ENCODE assay signal across 15 cellular contexts in the genomic region with DNA sequence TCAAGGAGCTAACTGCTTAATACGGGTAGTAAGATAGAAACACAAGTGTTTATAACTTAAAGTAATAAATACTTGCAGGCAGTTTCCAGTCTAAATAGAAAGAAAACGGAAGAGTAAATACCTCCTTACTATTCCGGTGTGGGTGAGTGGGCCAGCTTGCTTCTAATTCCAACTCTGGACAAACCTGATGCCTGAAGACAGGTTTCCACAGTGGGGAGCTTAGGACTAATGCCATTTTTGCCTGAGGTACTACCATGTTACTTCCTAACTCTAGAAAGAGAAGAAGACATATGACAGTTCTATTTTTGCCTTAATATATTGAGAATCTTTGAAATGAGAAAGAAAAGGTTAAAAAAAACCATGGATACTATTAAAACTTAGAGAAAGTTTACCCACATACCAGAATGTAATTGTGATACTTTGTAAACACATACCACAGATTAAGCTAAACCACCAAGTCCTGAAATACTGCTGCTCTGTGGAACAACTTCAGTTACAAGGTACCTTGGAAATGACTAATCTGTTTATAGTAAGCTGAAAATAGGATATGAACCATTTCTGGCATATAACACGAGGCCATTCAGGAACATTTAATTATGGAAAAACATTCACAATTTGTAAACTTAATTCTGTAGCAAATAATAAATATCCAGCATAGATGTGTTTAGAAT.
DNase-seq lines count a peak whose midpoint lies in the region; ATAC-seq and TF ChIP-seq lines count a peak whose summit lies in the region.
"Had no signal": no experiment of that assay in that cellular context is flagged by ENCODE, and none has a peak within 500 bp of the region (broad histone marks: within the 10 kb centered on the region; RNA-seq: fewer than 3 reads in every experiment).

No MANE protein-coding gene starts in this region.

- H3K4me3 Mint-ChIP-seq in activated CD8-positive, alpha-beta T cell treated with anti-CD3 and anti-CD28 coated beads, Interleukin-2, amount 10 ng/mL, durations not matched to agents 7 days and 5 days, result no peak overlapping the region
- no peak overlapping the region for H3K4me3 Mint-ChIP-seq in Caco-2 (ENCODE audit: unreplicated experiment)
- H3K4me3 Mint-ChIP-seq: activated CD4-positive, alpha-beta T cell treated with anti-CD3 and anti-CD28 coated beads, Interleukin-2, amount 10 ng/mL, durations not matched to agents 24 days and 14 days had no signal

- ATAC-seq in GM21390 (IDR thresholded peaks at IDR 0.05; ENCODE audit: unreplicated experiment), result no peak
- ATAC-seq in GM21825 (IDR thresholded peaks at IDR 0.05; ENCODE audit: unreplicated experiment), result no peak
- ATAC-seq in activated CD8-positive, alpha-beta T cell treated with anti-CD3 and anti-CD28 coated beads, Interleukin-2, amount 10 ng/mL, durations not matched to agents 7 days and 5 days, result no peak

- dilution Hi-C loops in mammary epithelial cell (cut with HindIII; ENCODE audit: low sequenced_read_pairs), result loop anchor here (5.0 to 10.0 kb wide), 4 partner anchors 35 to 218 kb away; no protein-coding TSS in a partner anchor

- no peak overlapping the region for H3K27ac Mint-ChIP-seq in activated CD8-positive, alpha-beta T cell treated with anti-CD3 and anti-CD28 coated beads, Interleukin-2, amount 10 ng/mL, durations not matched to agents 7 days and 5 days
- H3K27ac Mint-ChIP-seq in Caco-2 (ENCODE audit: unreplicated experiment), result no peak overlapping the region
- H3K27ac Mint-ChIP-seq: activated CD4-positive, alpha-beta T cell treated with anti-CD3 and anti-CD28 coated beads, Interleukin-2, amount 10 ng/mL, durations not matched to agents 24 days and 14 days had no signal

- H3K27me3 ChIP-seq in mammary epithelial cell (ENCODE audit: insufficient read depth, low read length) (no peaks in the 10 kb centered on the region), muscle layer of duodenum (ENCODE audit: low read depth, low read length) (no peaks in the 10 kb centered on the region), Caco-2 (replicated peaks; ENCODE audit: control insufficient read depth, insufficient read depth, low read length) (no peaks in the 10 kb centered on the region)
- H3K27me3 ChIP-seq: dorsolateral prefrontal cortex, suprapubic skin had no signal

- CTCF ChIA-PET in mammary epithelial cell (lab: Charles Lee; ENCODE audit: low non-redundant PET), result interaction anchor here (0.9 kb wide), 1 partner anchor 63 kb away, joined by 7 read pairs; no protein-coding TSS in a partner anchor
- CTCF ChIA-PET in activated CD8-positive, alpha-beta T cell treated with anti-CD3 and anti-CD28 coated beads, Interleukin-2, amount 10 ng/mL, durations not matched to agents 7 days and 5 days (lab: Charles Lee), result interaction anchor here (0.7 to 2.7 kb wide), 6 partner anchors 9 to 276 kb away, joined by 3 to 19 read pairs (median 4); no protein-coding TSS in a partner anchor
- CTCF ChIA-PET in Caco-2 (lab: Charles Lee), result no interaction called here

- H3K4me2 ChIP-seq in mammary epithelial cell (ENCODE audit: insufficient read depth, low read depth, low read length), result no peak overlapping the region

- H3K27ac ChIP-seq in mammary epithelial cell (ENCODE audit: insufficient read depth, low read depth, low read length), result no peak overlapping the region
- H3K27ac ChIP-seq in muscle layer of duodenum (ENCODE audit: low read length), result peak overlapping the region; percentile 65
- H3K27ac ChIP-seq: HL-60, suprapubic skin had no signal

- BruUV-seq in mammary epithelial cell (replicated peaks; lab: Mats Ljungman, UMichigan) (no TSS peak), Caco-2 (replicated peaks; lab: Mats Ljungman, UMichigan) (no TSS peak)

- H3K9me3 ChIP-seq in mammary epithelial cell (replicated peaks; ENCODE audit: insufficient read depth, low read length) (no peaks in the 10 kb centered on the region), muscle layer of duodenum (ENCODE audit: control insufficient read depth in 1 of 2, low read length in 2 of 2) (no peaks in the 10 kb centered on the region), Caco-2 (no peaks in the 10 kb centered on the region)
- H3K9me3 ChIP-seq: suprapubic skin had no signal

- no peaks in the 10 kb centered on the region for H3K27me3 Mint-ChIP-seq in activated CD8-positive, alpha-beta T cell treated with anti-CD3 and anti-CD28 coated beads, Interleukin-2, amount 10 ng/mL, durations not matched to agents 7 days and 5 days (ENCODE audit: low read depth)
- no peaks in the 10 kb centered on the region for H3K27me3 Mint-ChIP-seq in Caco-2 (ENCODE audit: insufficient read depth, unreplicated experiment)
- H3K27me3 Mint-ChIP-seq: activated CD4-positive, alpha-beta T cell treated with anti-CD3 and anti-CD28 coated beads, Interleukin-2, amount 10 ng/mL, durations not matched to agents 24 days and 14 days had no signal

- WGBS in mammary epithelial cell (ENCODE audit: low coverage, missing lambda C conversion rate), result 87% methylated on average over 4 of the region's 4 CpGs

- intact Hi-C loops in mammary epithelial cell (cut with micrococcal nuclease), result loop anchor here (10.0 kb wide), 1 partner anchor 338 kb away; no protein-coding TSS in a partner anchor
- intact Hi-C loops in Caco-2 (cut with micrococcal nuclease; ENCODE audit: unreplicated experiment), result no loop called here

- no peak overlapping the region for H2AFZ ChIP-seq in mammary epithelial cell (ENCODE audit: low read depth, low read length)

- peak; percentile 28 to 69 for DNase-seq in T47D (ENCODE audit: low read depth in 1 of 2, low spot score in 1 of 2)
- no peak for DNase-seq in mammary epithelial cell
- peak; percentile 34 for DNase-seq in cerebellar cortex (ENCODE audit: low spot score)
- DNase-seq in activated CD8-positive, alpha-beta T cell treated with anti-CD3 and anti-CD28 coated beads, Interleukin-2, amount 10 ng/mL, durations not matched to agents 7 days and 5 days, result no peak
- DNase-seq in Caco-2, result no peak
- DNase-seq: ACHN; activated CD4-positive, alpha-beta T cell treated with anti-CD3 and anti-CD28 coated beads, Interleukin-2, amount 10 ng/mL, durations not matched to agents 24 days and 14 days; activated effector memory CD4-positive, alpha-beta T cell treated with anti-CD3 and anti-CD28 coated beads, Interleukin-2, amount 50 U/mL, for 16 hours; NCI-H2227 treated with DMSO at 0.1 percent for 48 hours had no signal

- no peak overlapping the region for H3K4me3 ChIP-seq in mammary epithelial cell (replicated peaks in 1 of 3; ENCODE audit: insufficient read depth in 1 of 3, low read depth in 2 of 3, low read length in 3 of 3)
- no peak overlapping the region for H3K4me3 ChIP-seq in muscle layer of duodenum (ENCODE audit: low read depth in 1 of 2, low read length in 2 of 2)
- H3K4me3 ChIP-seq in Caco-2 (ENCODE audit: low read depth, low read length), result no peak overlapping the region
- H3K4me3 ChIP-seq: dorsolateral prefrontal cortex, suprapubic skin had no signal

- peaks cover 19% of the 10 kb centered on the region for H3K36me3 ChIP-seq in mammary epithelial cell (ENCODE audit: insufficient read depth, low read length)
- H3K36me3 ChIP-seq in muscle layer of duodenum (ENCODE audit: control insufficient read depth in 1 of 2, insufficient read depth in 2 of 2, low read length in 2 of 2), result peaks cover 71 to 83% of the 10 kb centered on the region in 2 donors
- H3K36me3 ChIP-seq in Caco-2 (ENCODE audit: control insufficient read depth, insufficient read depth, low read length), result no peaks in the 10 kb centered on the region

- peaks cover 67% of the 10 kb centered on the region for H3K36me3 Mint-ChIP-seq in activated CD8-positive, alpha-beta T cell treated with anti-CD3 and anti-CD28 coated beads, Interleukin-2, amount 10 ng/mL, durations not matched to agents 7 days and 5 days (ENCODE audit: low read depth)
- peaks cover 18% of the 10 kb centered on the region for H3K36me3 Mint-ChIP-seq in Caco-2 (ENCODE audit: insufficient read depth, unreplicated experiment)

- no peaks in the 10 kb centered on the region for H4K20me1 ChIP-seq in mammary epithelial cell (ENCODE audit: insufficient read depth, low read length)

- in situ Hi-C loops in T47D (cut with HindIII; ENCODE audit: low pct_unique_long_range_greater_than_20kb, low sequenced_read_pairs) (no loop called here), mammary epithelial cell (cut with MboI; ENCODE audit: low sequenced_read_pairs in 2 of 2) (no loop called here)

- H3K4me1 ChIP-seq in mammary epithelial cell (ENCODE audit: insufficient read depth, low read length) (no peaks in the 10 kb centered on the region), muscle layer of duodenum (ENCODE audit: control insufficient read depth in 1 of 2, insufficient read depth in 2 of 2, low read length in 2 of 2) (peaks cover 0 to 4% of the 10 kb centered on the region in 2 donors), Caco-2 (no peaks in the 10 kb centered on the region)
- H3K4me1 ChIP-seq: suprapubic skin had no signal

- POLR2A ChIA-PET in activated CD8-positive, alpha-beta T cell treated with anti-CD3 and anti-CD28 coated beads, Interleukin-2, amount 10 ng/mL, durations not matched to agents 7 days and 5 days (lab: Charles Lee), result interaction anchor here (0.7 kb wide), 1 partner anchor 378 kb away, joined by 3 read pairs; no protein-coding TSS in a partner anchor
- POLR2A ChIA-PET in Caco-2 (lab: Charles Lee), result no interaction called here

- no peaks in the 10 kb centered on the region for H3K4me1 Mint-ChIP-seq in activated CD8-positive, alpha-beta T cell treated with anti-CD3 and anti-CD28 coated beads, Interleukin-2, amount 10 ng/mL, durations not matched to agents 7 days and 5 days (ENCODE audit: low read depth)
- no peaks in the 10 kb centered on the region for H3K4me1 Mint-ChIP-seq in Caco-2 (ENCODE audit: low read depth, unreplicated experiment)
- H3K4me1 Mint-ChIP-seq: activated CD4-positive, alpha-beta T cell treated with anti-CD3 and anti-CD28 coated beads, Interleukin-2, amount 10 ng/mL, durations not matched to agents 24 days and 14 days had no signal

- H3K9ac ChIP-seq in mammary epithelial cell (ENCODE audit: insufficient read depth, low read length), result no peak overlapping the region

- H3K9me3 Mint-ChIP-seq in activated CD8-positive, alpha-beta T cell treated with anti-CD3 and anti-CD28 coated beads, Interleukin-2, amount 10 ng/mL, durations not matched to agents 7 days and 5 days (ENCODE audit: insufficient read depth), result no peaks in the 10 kb centered on the region
- no peaks in the 10 kb centered on the region for H3K9me3 Mint-ChIP-seq in Caco-2 (ENCODE audit: unreplicated experiment)
- H3K9me3 Mint-ChIP-seq: activated CD4-positive, alpha-beta T cell treated with anti-CD3 and anti-CD28 coated beads, Interleukin-2, amount 10 ng/mL, durations not matched to agents 24 days and 14 days had no signal

- no peaks in the 10 kb centered on the region for H3K79me2 ChIP-seq in mammary epithelial cell (ENCODE audit: insufficient read depth, low read length)

- TF ChIP-seq CTCF in mammary epithelial cell (conservative IDR thresholded peaks at IDR 0.05 in 1 of 2, IDR thresholded peaks at IDR 0.05 in 1 of 2; ENCODE audit: extremely low read depth in 1 of 2, insufficient read depth in 1 of 2, low read depth in 1 of 2, low read length in 2 of 2) (no peak), Caco-2 (IDR thresholded peaks at IDR 0.05; ENCODE audit: insufficient read depth in 1 of 2, low read depth in 1 of 2, low read length in 1 of 2, severe bottlenecking in 1 of 2, unreplicated experiment in 1 of 2) (no peak)

Comparison
In these comparisons a context has a peak if more than half of its experiments do, and no peak if none do; other contexts are left out.
1. DNase-seq: peak in T47D (2 of 2) and cerebellar cortex (single experiment); none in mammary epithelial cell (single experiment), activated CD8-positive, alpha-beta T cell treated with anti-CD3 and anti-CD28 coated beads, Interleukin-2, amount 10 ng/mL, durations not matched to agents 7 days and 5 days (single experiment) and Caco-2 (0 of 2).